In the genomic region with DNA sequence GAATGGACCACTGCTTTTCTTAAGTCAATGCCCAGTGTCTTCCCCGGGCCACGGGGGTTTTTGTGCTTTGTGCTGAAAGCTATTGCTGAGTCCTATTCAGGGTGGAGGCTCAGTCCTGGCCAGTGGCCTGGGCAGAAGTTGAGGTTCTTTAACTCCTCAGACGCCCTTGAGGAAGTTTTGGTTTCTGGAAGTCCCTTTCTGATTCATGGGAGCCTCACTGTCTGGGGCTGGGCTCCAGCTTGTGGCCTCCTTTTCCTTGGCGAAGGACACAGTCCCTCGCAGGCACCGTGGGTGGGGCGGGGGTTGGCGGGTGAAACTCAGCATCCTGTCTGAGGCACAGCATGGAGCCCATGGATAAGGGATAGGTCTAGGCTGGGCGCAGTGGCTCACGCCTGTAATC, we compare ENCODE assay signal across 18 cellular contexts.
A peak's percentile ranks its signal among the peaks of the same experiment; 100 is the strongest.
DNase-seq lines count a peak whose midpoint lies in the region; TF ChIP-seq lines count a peak whose summit lies in the region.
"Had no signal": no experiment of that assay in that cellular context is flagged by ENCODE, and none has a peak within 500 bp of the region (broad histone marks: within the 10 kb centered on the region; RNA-seq: fewer than 3 reads in every experiment).

No MANE protein-coding gene starts in this region.

- H4K91ac ChIP-seq in H9 (ENCODE audit: insufficient read length, low read depth, low read length): no peak overlapping the region

- no peak overlapping the region for H2BK12ac ChIP-seq in H9 (ENCODE audit: insufficient read length, low read depth, low read length)

- no peak overlapping the region for H2BK5ac ChIP-seq in H9 (ENCODE audit: insufficient read length, low read length)

- no peak overlapping the region for H4K8ac ChIP-seq in H9 (replicated peaks; ENCODE audit: insufficient read length, low read depth, low read length)

- no peak overlapping the region for H3K27ac ChIP-seq in H9 (ENCODE audit: insufficient read length, low read depth, low read length)
- no peak overlapping the region for H3K27ac ChIP-seq in osteoblast (ENCODE audit: low read depth, low read length)
- H3K27ac ChIP-seq: PC-9 had no signal

- H3K27ac Mint-ChIP-seq in H9: no peak overlapping the region
- H3K27ac Mint-ChIP-seq: GM23338 had no signal

- H4K5ac ChIP-seq in H9 (ENCODE audit: insufficient read length, low read depth, low read length): no peak overlapping the region

- H3K27me3 Mint-ChIP-seq in H9 (ENCODE audit: low read depth): peaks cover 4% of the 10 kb centered on the region; the same call in 1 of the 2 replicates

- no peaks in the 10 kb centered on the region for H3K27me3 ChIP-seq in H9 (ENCODE audit: insufficient read depth, low read length)
- no peaks in the 10 kb centered on the region for H3K27me3 ChIP-seq in osteoblast (ENCODE audit: insufficient read depth, low read length)

- DNase-seq in Ammon's horn (ENCODE audit: low spot score) (peak; percentile 45), H9 (peak; percentile 10), islet precursor cell (peak; percentile 27), pons (ENCODE audit: low spot score) (peak; percentile 20), osteoblast (ENCODE audit: insufficient read length, low spot score, missing footprints) (no peak), amygdala (lab: John Stamatoyannopoulos, UW) (no peak)
- no peak for DNase-seq in stimulated activated CD4-positive, alpha-beta T cell treated with anti-CD3 and anti-CD28 coated beads, Interleukin-4, amount 100 ng/mL, for 1 hour
- DNase-seq: AML-193, COR-L47, DMS153, MV-4-11, NCI-H1417 treated with DMSO at 0.1 percent for 48 hours, NCI-H2029, NCI-H2171, NCI-H446 treated with DMSO at 0.1 percent for 48 hours, NCI-H774, PC-9 had no signal

- no peaks in the 10 kb centered on the region for H3K36me3 ChIP-seq in osteoblast (ENCODE audit: insufficient read depth, low read length)

- H2AFZ ChIP-seq in H9 (ENCODE audit: low read length): no peak overlapping the region
- no peak overlapping the region for H2AFZ ChIP-seq in osteoblast (ENCODE audit: low read length)
- H2AFZ ChIP-seq: GM23338, PC-9 had no signal

- no peak overlapping the region for H3K4me3 ChIP-seq in osteoblast (ENCODE audit: insufficient read depth, low read length)
- H3K4me3 ChIP-seq: GM23338, PC-9 had no signal

- no CpG with 5 or more reads among the region's 10 CpGs for WGBS in H9 (ENCODE audit: extremely low coverage, insufficient read length, low lambda C conversion rate)

- H3K36me3 Mint-ChIP-seq in H9 (ENCODE audit: insufficient read depth in 1 of 3, low read depth in 3 of 3): peaks cover 0 to 5% (median 0%) of the 10 kb centered on the region in 3 experiments; a peak in 2 of 7 replicates

- no peak overlapping the region for H3T11ph ChIP-seq in H9 (ENCODE audit: low read length)

- no peaks in the 10 kb centered on the region for H3K23me2 ChIP-seq in H9 (ENCODE audit: insufficient read length, low read depth, low read length, poor library complexity, severe bottlenecking)

- H3K23ac ChIP-seq in H9 (ENCODE audit: insufficient read length, low read depth, low read length): no peak overlapping the region

- H3K4me2 ChIP-seq in H9 (ENCODE audit: insufficient read depth, insufficient read length, low read length) (no peak overlapping the region), osteoblast (ENCODE audit: insufficient read depth, low read length) (no peak overlapping the region)
- H3K4me2 ChIP-seq: GM23338, PC-9 had no signal

- H3K56ac ChIP-seq in H9 (ENCODE audit: insufficient read length, low read depth, low read length): no peak overlapping the region

- no peaks in the 10 kb centered on the region for H3K79me1 ChIP-seq in H9 (ENCODE audit: insufficient read depth, low read depth, low read length, poor library complexity, severe bottlenecking)

- H3K79me2 ChIP-seq in H9 (ENCODE audit: insufficient read depth, low read length) (no peaks in the 10 kb centered on the region), osteoblast (ENCODE audit: insufficient read depth, low read length) (no peaks in the 10 kb centered on the region)

- no peak overlapping the region for H2AK5ac ChIP-seq in H9 (ENCODE audit: insufficient read length, low read length)

- H3K4me1 ChIP-seq in H9 (ENCODE audit: insufficient read depth, low read length): no peaks in the 10 kb centered on the region; the same call in 1 of the 2 replicates
- H3K4me1 ChIP-seq in osteoblast (ENCODE audit: insufficient read depth, low read length): no peaks in the 10 kb centered on the region

- H2BK20ac ChIP-seq in H9 (ENCODE audit: low read depth, low read length, poor library complexity, severe bottlenecking): no peak overlapping the region

- H4K20me1 ChIP-seq in H9 (ENCODE audit: control insufficient read depth, insufficient read depth, insufficient read length) (no peaks in the 10 kb centered on the region), osteoblast (ENCODE audit: insufficient read depth, low read length) (no peaks in the 10 kb centered on the region)

- no peak overlapping the region for H3K9ac ChIP-seq in H9 (ENCODE audit: extremely low read depth, insufficient read length, low read length)

- no peak overlapping the region for H2BK120ac ChIP-seq in H9 (ENCODE audit: low read depth, low read length, poor library complexity, severe bottlenecking)

- H3K18ac ChIP-seq in H9 (ENCODE audit: insufficient read length, low read depth, low read length): no peak overlapping the region

- H3K4me1 Mint-ChIP-seq in H9: peaks cover 20 to 25% of the 10 kb centered on the region in 2 experiments

- no peak overlapping the region for H3K4me3 Mint-ChIP-seq in H9
- H3K4me3 Mint-ChIP-seq: GM23338 had no signal

- H3K14ac ChIP-seq in H9 (ENCODE audit: insufficient read depth, low read length): no peak overlapping the region

- no peak overlapping the region for H3K4ac ChIP-seq in H9 (ENCODE audit: low read depth, low read length)

- no peak overlapping the region for H2BK15ac ChIP-seq in H9 (ENCODE audit: low read depth, low read length)

- H3K9me3 Mint-ChIP-seq in H9: peaks cover 7% of the 10 kb centered on the region in 2 experiments; a peak in 3 of 5 replicates

- TF ChIP-seq CTCF in H9 (conservative IDR thresholded peaks at IDR 0.05): no peak
- TF ChIP-seq CTCF in osteoblast (IDR thresholded peaks at IDR 0.05; ENCODE audit: extremely low read depth, low read depth, low read length): no peak

- H3K9me3 ChIP-seq in H9 (ENCODE audit: control insufficient read depth, low read depth, low read length): no peaks in the 10 kb centered on the region
- H3K9me3 ChIP-seq in osteoblast (ENCODE audit: low read depth, low read length): no peaks in the 10 kb centered on the region

Comparison
In these comparisons a context has a peak if more than half of its experiments do, and no peak if none do; other contexts are left out.
1. DNase-seq: peak in Ammon's horn (single experiment), H9 (single experiment), islet precursor cell (single experiment) and pons (single experiment); none in stimulated activated CD4-positive, alpha-beta T cell treated with anti-CD3 and anti-CD28 coated beads, Interleukin-4, amount 100 ng/mL, for 1 hour (single experiment), osteoblast (single experiment) and amygdala (0 of 56).